In genomic region chr1:18953656-18954259, GRCh38 we compare ENCODE assay signal across 10 cellular contexts. TPM values are rescaled to one million over a fixed set of nuclear protein-coding genes. Genes with fewer than 3 reads are reported as not detected.
DNase-seq lines count a peak whose midpoint lies in the region; FAIRE-seq and TF ChIP-seq lines count a peak whose summit lies in the region.
"Had no signal": no experiment of that assay in that cellular context is flagged by ENCODE, and none has a peak within 500 bp of the region (broad histone marks: within the 10 kb centered on the region; RNA-seq: fewer than 3 reads in every experiment).

No MANE protein-coding gene starts in this region.

- H3K27ac Mint-ChIP-seq in activated CD4-positive, alpha-beta T cell treated with anti-CD3 and anti-CD28 coated beads, Interleukin-2, amount 10 ng/mL, durations not matched to agents 7 days and 5 days, result peak overlapping the region; percentile 20
- H3K27ac Mint-ChIP-seq in astrocyte (ENCODE audit: unreplicated experiment), result peak overlapping the region; percentile 90

- no peak for DNase-seq in activated CD4-positive, alpha-beta T cell treated with anti-CD3 and anti-CD28 coated beads, Interleukin-2, amount 10 ng/mL, durations not matched to agents 7 days and 5 days
- no peak for DNase-seq in activated CD4-positive, alpha-beta T cell treated with anti-CD3 and anti-CD28 coated beads for 4 hours
- no peak for DNase-seq in astrocyte (ENCODE audit: low read depth)
- DNase-seq in globus pallidus (ENCODE audit: low spot score), result no peak
- no peak for DNase-seq in erythroblast (lab: John Stamatoyannopoulos, UW)
- no peak for DNase-seq in T1000 (lab: John Stamatoyannopoulos, UW)
- DNase-seq: NCI-H187 treated with DMSO at 0.1 percent for 48 hours, occipital lobe had no signal

- H3K36me3 Mint-ChIP-seq in activated CD4-positive, alpha-beta T cell treated with anti-CD3 and anti-CD28 coated beads, Interleukin-2, amount 10 ng/mL, durations not matched to agents 7 days and 5 days (ENCODE audit: low read depth), result peaks cover 19% of the 10 kb centered on the region
- H3K36me3 Mint-ChIP-seq in astrocyte (ENCODE audit: low read depth, unreplicated experiment), result peaks cover 5% of the 10 kb centered on the region

- H3K4me2 ChIP-seq in astrocyte (ENCODE audit: low read length), result peak overlapping the region; percentile 93

- peaks cover 3% of the 10 kb centered on the region for H3K27me3 Mint-ChIP-seq in activated CD4-positive, alpha-beta T cell treated with anti-CD3 and anti-CD28 coated beads, Interleukin-2, amount 10 ng/mL, durations not matched to agents 7 days and 5 days
- H3K27me3 Mint-ChIP-seq in astrocyte (ENCODE audit: low read depth, unreplicated experiment), result no peaks in the 10 kb centered on the region

- H2AFZ ChIP-seq in astrocyte (ENCODE audit: low read depth, low read length), result no peak overlapping the region

- H3K9me3 Mint-ChIP-seq in activated CD4-positive, alpha-beta T cell treated with anti-CD3 and anti-CD28 coated beads, Interleukin-2, amount 10 ng/mL, durations not matched to agents 7 days and 5 days, result no peaks in the 10 kb centered on the region
- H3K9me3 Mint-ChIP-seq in astrocyte (ENCODE audit: unreplicated experiment), result no peaks in the 10 kb centered on the region

- TF ChIP-seq CTCF in astrocyte (IDR thresholded peaks at IDR 0.05; ENCODE audit: insufficient read depth, low read depth, low read length) (no peak), liver (IDR thresholded peaks at IDR 0.05; ENCODE audit: low read depth, low read length, missing input control) (no peak)

- peak overlapping the region; percentile 80 for H3K4me3 Mint-ChIP-seq in activated CD4-positive, alpha-beta T cell treated with anti-CD3 and anti-CD28 coated beads, Interleukin-2, amount 10 ng/mL, durations not matched to agents 7 days and 5 days
- peak overlapping the region; percentile 95 for H3K4me3 Mint-ChIP-seq in astrocyte (ENCODE audit: unreplicated experiment)

- H3K4me1 Mint-ChIP-seq in activated CD4-positive, alpha-beta T cell treated with anti-CD3 and anti-CD28 coated beads, Interleukin-2, amount 10 ng/mL, durations not matched to agents 7 days and 5 days, result peaks cover 87% of the 10 kb centered on the region
- peaks cover 48% of the 10 kb centered on the region for H3K4me1 Mint-ChIP-seq in astrocyte (ENCODE audit: low read depth, unreplicated experiment)

- H3K9ac ChIP-seq in astrocyte (ENCODE audit: low read length), result peak overlapping the region; percentile 81
- no peak overlapping the region for H3K9ac ChIP-seq in liver (ENCODE audit: low read depth in 1 of 2, low read length in 2 of 2)
- H3K9ac ChIP-seq in stomach smooth muscle (ENCODE audit: low read length in 2 of 2), result peak overlapping the region in 1 of 2 donors; percentile 61

- peaks cover 73% of the 10 kb centered on the region for H3K79me2 ChIP-seq in astrocyte (ENCODE audit: insufficient read depth, low read length)

- H3K27ac ChIP-seq in astrocyte (ENCODE audit: low read depth, low read length), result peak overlapping the region; percentile 10
- peak overlapping the region; percentile 16 to 58 for H3K27ac ChIP-seq in liver (ENCODE audit: low read depth in 1 of 2, low read length in 2 of 2)
- no peak overlapping the region for H3K27ac ChIP-seq in stomach smooth muscle (ENCODE audit: low read length)

- peaks cover 50% of the 10 kb centered on the region for H4K20me1 ChIP-seq in astrocyte (ENCODE audit: insufficient read depth, low read length)

- H3K36me3 ChIP-seq in astrocyte (ENCODE audit: insufficient read depth, low read length), result no peaks in the 10 kb centered on the region
- no peaks in the 10 kb centered on the region for H3K36me3 ChIP-seq in liver (ENCODE audit: control insufficient read depth in 4 of 4, insufficient read depth in 3 of 4, low read depth in 1 of 4, low read length in 3 of 4)
- H3K36me3 ChIP-seq in stomach smooth muscle (ENCODE audit: control insufficient read depth in 2 of 2, insufficient read depth in 2 of 2, low read length in 2 of 2), result no peaks in the 10 kb centered on the region

- H3K9me3 ChIP-seq in astrocyte (ENCODE audit: insufficient read depth, low read depth, low read length) (no peaks in the 10 kb centered on the region), liver (ENCODE audit: control insufficient read depth in 4 of 4, low read length in 3 of 4) (no peaks in the 10 kb centered on the region), stomach smooth muscle (ENCODE audit: control insufficient read depth in 2 of 2, low read length in 2 of 2) (no peaks in the 10 kb centered on the region)

- WGBS in liver, result 88% methylated on average over 15 of the region's 15 CpGs

- POLR2A ChIA-PET in activated CD4-positive, alpha-beta T cell treated with anti-CD3 and anti-CD28 coated beads, Interleukin-2, amount 10 ng/mL, durations not matched to agents 7 days and 5 days (lab: Charles Lee), result interaction anchor here (0.7 to 0.8 kb wide), 2 partner anchors 26 to 93 kb away, joined by 3 to 4 read pairs; no protein-coding TSS in a partner anchor

- FAIRE-seq in astrocyte (lab: Jason Lieb, UNC), result no peak

- TF ChIP-seq RAD21 in liver (IDR thresholded peaks at IDR 0.05), result no peak

- TF ChIP-seq POLR2A in erythroblast (IDR thresholded peaks at IDR 0.05; ENCODE audit: low read length), result no peak

- H3K4me3 ChIP-seq in astrocyte (ENCODE audit: insufficient read depth, low read depth, low read length), result peak overlapping the region; percentile 71
- H3K4me3 ChIP-seq in liver (ENCODE audit: low read depth in 1 of 3, low read length in 3 of 3), result peak overlapping the region in 1 of 3 donors; percentile 83
- peak overlapping the region; percentile 81 to 82 for H3K4me3 ChIP-seq in stomach smooth muscle (ENCODE audit: low read length in 2 of 2)

- H3K27me3 ChIP-seq in astrocyte (ENCODE audit: insufficient read depth, low read length) (no peaks in the 10 kb centered on the region), liver (ENCODE audit: control insufficient read depth in 4 of 4, insufficient read depth in 4 of 4, low read length in 3 of 4) (no peaks in the 10 kb centered on the region), stomach smooth muscle (ENCODE audit: control insufficient read depth in 1 of 2, insufficient read depth in 2 of 2, low read length in 2 of 2) (no peaks in the 10 kb centered on the region)

- H3K4me1 ChIP-seq in astrocyte (ENCODE audit: insufficient read depth, low read length), result peaks cover 65% of the 10 kb centered on the region
- H3K4me1 ChIP-seq in liver (ENCODE audit: control insufficient read depth in 4 of 4, insufficient read depth in 4 of 4, low read length in 3 of 4), result peaks cover 22 to 69% (median 50%) of the 10 kb centered on the region in 4 donors
- H3K4me1 ChIP-seq in stomach smooth muscle (ENCODE audit: control insufficient read depth, insufficient read depth, low read length), result peaks cover 63% of the 10 kb centered on the region

- CTCF ChIA-PET in activated CD4-positive, alpha-beta T cell treated with anti-CD3 and anti-CD28 coated beads, Interleukin-2, amount 10 ng/mL, durations not matched to agents 7 days and 5 days (lab: Charles Lee), result interaction anchor here (1.0 to 3.6 kb wide), 3 partner anchors 10 to 41 kb away, joined by 3 to 15 read pairs (median 3); no protein-coding TSS in a partner anchor

TF ChIP-seq in liver, 16 proteins besides CTCF, POLR2A, EP300 and RAD21:
- TF ChIP-seq YY1 (IDR thresholded peaks at IDR 0.05), result no peak
- peak in 1 of 2 donors; percentile 45 for TF ChIP-seq HNF4A (conservative IDR thresholded peaks at IDR 0.05)

RNA-seq across cellular contexts. Expression of gene IFFO2, which starts 2.7 kb away (rescaled TPM):
- total RNA-seq in activated CD4-positive, alpha-beta T cell treated with anti-CD3 and anti-CD28 coated beads, Interleukin-2, amount 10 ng/mL, durations not matched to agents 7 days and 5 days, result 10 to 100 TPM; 20.4 to 21.7 TPM
- 34.2 and 39.6 TPM in 2 replicates for total RNA-seq in astrocyte
- total RNA-seq in liver, result 1 to 10 TPM; 2.6 to 7.4 TPM
- polyA plus RNA-seq in liver, result 1 to 10 TPM in 1 of 2 donors, under 1 TPM in 1; 0.88 to 3.4 TPM

RNA-seq across cellular contexts. Expression of gene ALDH4A1, which starts 51.4 kb away (rescaled TPM):
- total RNA-seq in activated CD4-positive, alpha-beta T cell treated with anti-CD3 and anti-CD28 coated beads, Interleukin-2, amount 10 ng/mL, durations not matched to agents 7 days and 5 days, result 1 to 10 TPM; 4.3 to 5.9 TPM
- total RNA-seq in astrocyte, result 10.4 and 13.8 TPM in 2 replicates
- 100 to 1,000 TPM; 162 to 287 TPM for total RNA-seq in liver
- polyA plus RNA-seq in liver, result 100 to 1,000 TPM; 201 to 424 TPM

Comparison
In these comparisons a context has a peak if more than half of its experiments do, and no peak if none do; other contexts are left out.
1. RNA of gene ALDH4A1, which starts 51.4 kb away (total RNA-seq): 162 to 287 TPM in liver; 10.4 to 13.8 TPM in astrocyte and 4.3 to 5.9 TPM in activated CD4-positive, alpha-beta T cell treated with anti-CD3 and anti-CD28 coated beads, Interleukin-2, amount 10 ng/mL, durations not matched to agents 7 days and 5 days; every median in the first group is over 10 times any median in the second.